Comparison of ENCODE assay signal across 7 cellular contexts in genomic region chr16:16833165-16833564, GRCh38.
"Had no signal": no experiment of that assay in that cellular context is flagged by ENCODE, and none has a peak within 500 bp of the region (broad histone marks: within the 10 kb centered on the region; RNA-seq: fewer than 3 reads in every experiment).

No MANE protein-coding gene starts in this region.

- H3K4me3 ChIP-seq: GM12878 had no signal

- DNase-seq: GDM1 had no signal

- FAIRE-seq: G401.6, GM12878, GM12891, GM12892, GM18507, GM19239 had no signal

- ATAC-seq: GM12878 had no signal
